ENCODE assay signal across 24 cellular contexts in genomic region chrX:131861088-131861787, GRCh38.
"Had no signal": no experiment of that assay in that cellular context is flagged by ENCODE, and none has a peak within 500 bp of the region (broad histone marks: within the 10 kb centered on the region; RNA-seq: fewer than 3 reads in every experiment).

No MANE protein-coding gene starts in this region.

- H3K27ac Mint-ChIP-seq: activated CD4-positive, alpha-beta memory T cell treated with anti-CD3 and anti-CD28 coated beads, Interleukin-2, amount 10 ng/mL, durations not matched to agents 7 days and 5 days; activated CD4-positive, alpha-beta T cell treated with anti-CD3 and anti-CD28 coated beads, Interleukin-2, amount 10 ng/mL, durations not matched to agents 7 days and 5 days; activated naive CD4-positive, alpha-beta T cell treated with anti-CD3 and anti-CD28 coated beads for 36 hours; activated naive CD8-positive, alpha-beta T cell; activated T-helper 17 cell treated with anti-CD3 and anti-CD28 coated beads, Interleukin-2, amount 50 U/mL, for 72 hours had no signal

- H3K27me3 ChIP-seq: brain microvascular endothelial cell, MG63 had no signal

- H3K4me1 Mint-ChIP-seq: activated CD4-positive, alpha-beta memory T cell treated with anti-CD3 and anti-CD28 coated beads, Interleukin-2, amount 10 ng/mL, durations not matched to agents 7 days and 5 days; activated CD4-positive, alpha-beta T cell treated with anti-CD3 and anti-CD28 coated beads, Interleukin-2, amount 10 ng/mL, durations not matched to agents 7 days and 5 days; activated T-helper 17 cell treated with anti-CD3 and anti-CD28 coated beads, Interleukin-2, amount 50 U/mL, for 72 hours had no signal

- DNase-seq: activated CD4-positive, alpha-beta memory T cell treated with anti-CD3 and anti-CD28 coated beads, Interleukin-2, amount 10 ng/mL, durations not matched to agents 7 days and 5 days; activated CD4-positive, alpha-beta T cell treated with anti-CD3 and anti-CD28 coated beads, Interleukin-2, amount 10 ng/mL, durations not matched to agents 7 days and 5 days; activated CD4-positive, CD25-positive, alpha-beta regulatory T cell; activated gamma-delta T cell; activated naive CD4-positive, alpha-beta T cell treated with anti-CD3 and anti-CD28 coated beads for 36 hours; activated T-cell treated with anti-CD3 and anti-CD28 coated beads for 4 hours; activated T-cell treated with anti-CD3 and anti-CD28 coated beads, Interleukin-2, amount 50 U/mL, for 48 hours; brain microvascular endothelial cell; IMR-90; KG1; MG63; NCI-H1105; NCI-H1436 treated with DMSO at 0.1 percent for 48 hours; NCI-H187; NCI-H2081; NCI-H446; NCI-H524; PC-3; SHP77 treated with DMSO at 0.1 percent for 48 hours had no signal

- H3K27ac ChIP-seq: brain microvascular endothelial cell, VCaP had no signal

- H3K36me3 ChIP-seq: brain microvascular endothelial cell, MG63 had no signal

- H3K4me3 Mint-ChIP-seq: activated CD4-positive, alpha-beta memory T cell treated with anti-CD3 and anti-CD28 coated beads, Interleukin-2, amount 10 ng/mL, durations not matched to agents 7 days and 5 days; activated CD4-positive, alpha-beta T cell treated with anti-CD3 and anti-CD28 coated beads, Interleukin-2, amount 10 ng/mL, durations not matched to agents 7 days and 5 days; activated naive CD4-positive, alpha-beta T cell treated with anti-CD3 and anti-CD28 coated beads for 36 hours; activated naive CD8-positive, alpha-beta T cell; activated T-helper 17 cell treated with anti-CD3 and anti-CD28 coated beads, Interleukin-2, amount 50 U/mL, for 72 hours had no signal

- H3K4me3 ChIP-seq: MG63 had no signal

- H3K9me3 ChIP-seq: MG63 had no signal

- H3K36me3 Mint-ChIP-seq: activated naive CD8-positive, alpha-beta T cell had no signal

- ATAC-seq: activated T-helper 17 cell treated with anti-CD3 and anti-CD28 coated beads, Interleukin-2, amount 50 U/mL, for 72 hours; PC-3 had no signal

- FAIRE-seq: RCC 7860, TTC549 had no signal

- H3K27me3 Mint-ChIP-seq: activated CD4-positive, alpha-beta T cell treated with anti-CD3 and anti-CD28 coated beads, Interleukin-2, amount 10 ng/mL, durations not matched to agents 7 days and 5 days; activated naive CD8-positive, alpha-beta T cell; activated T-helper 17 cell treated with anti-CD3 and anti-CD28 coated beads, Interleukin-2, amount 50 U/mL, for 72 hours had no signal
